Comparison of ENCODE assay signal across 24 cellular contexts in the genomic region with DNA sequence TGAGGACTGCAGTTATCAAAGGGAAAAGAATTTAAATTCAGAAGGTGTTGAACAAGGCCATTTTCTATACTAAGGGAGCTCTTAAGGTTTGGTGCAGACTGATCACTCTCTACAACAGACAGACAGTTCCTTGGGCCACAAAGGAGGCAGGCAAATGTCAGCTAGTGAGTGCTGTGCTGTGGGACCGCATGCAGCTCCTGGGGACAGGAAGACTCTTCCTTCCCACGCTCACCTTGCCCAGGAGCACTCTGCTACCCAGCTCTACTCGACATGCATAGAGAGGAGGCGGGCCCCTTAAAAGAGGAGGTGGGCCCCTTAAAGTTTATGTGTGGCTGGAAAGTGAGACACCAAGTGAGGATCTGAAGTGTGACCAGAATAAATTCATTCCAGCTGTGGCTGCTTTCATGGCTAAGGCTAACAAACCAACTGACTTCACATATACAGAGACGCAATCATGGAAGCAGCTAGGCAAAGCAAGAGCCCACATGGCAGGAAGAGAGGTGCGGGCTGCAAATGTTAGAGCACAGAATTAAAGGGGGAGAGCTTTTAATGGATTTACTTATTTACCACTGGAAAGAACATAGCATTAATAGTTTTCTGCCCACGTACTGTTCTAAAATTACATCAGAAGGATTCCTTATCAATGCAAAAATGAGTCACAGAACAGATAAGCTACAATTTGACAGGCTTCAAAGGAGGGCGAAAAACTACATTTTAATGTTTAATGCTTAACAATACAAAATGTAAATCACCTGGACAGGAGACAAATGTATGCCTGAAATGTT.
DNase-seq lines count a peak whose midpoint lies in the region; ATAC-seq and TF ChIP-seq lines count a peak whose summit lies in the region.
"Had no signal": no experiment of that assay in that cellular context is flagged by ENCODE, and none has a peak within 500 bp of the region (broad histone marks: within the 10 kb centered on the region; RNA-seq: fewer than 3 reads in every experiment).

No MANE protein-coding gene starts in this region.

- no peak overlapping the region for H3K4me3 ChIP-seq in HFF-Myc (replicated peaks; ENCODE audit: low read depth, low read length)
- H3K4me3 ChIP-seq: colonic mucosa, GM23248, ovary, thyroid gland had no signal

- intact Hi-C loops in left ventricle myocardium superior (cut with micrococcal nuclease), result no loop called here

- TF ChIP-seq CTCF in AG09319 (IDR thresholded peaks at IDR 0.05; ENCODE audit: low read depth, low read length) (no peak), HFF-Myc (IDR thresholded peaks at IDR 0.05; ENCODE audit: low read depth, low read length, missing control alignments) (no peak)

- DNase-seq in AG09319 (ENCODE audit: extremely low read depth, low read depth) (peak; percentile 14), HFF-Myc (ENCODE audit: extremely low read depth, low read depth) (peak; percentile 4), caudate nucleus (lab: John Stamatoyannopoulos, UW) (no peak), left ventricle myocardium superior (no peak), NCI-H1930 (lab: John Stamatoyannopoulos, UW) (no peak), NCI-H526 treated with DMSO at 0.1 percent for 48 hours (lab: John Stamatoyannopoulos, UW) (no peak), NCI-H1417 treated with DMSO at 0.1 percent for 48 hours (lab: John Stamatoyannopoulos, UW) (no peak)
- DNase-seq in central memory CD4-positive, alpha-beta T cell, result no peak
- DNase-seq: activated CD4-positive, alpha-beta T cell treated with anti-CD3 and anti-CD28 coated beads, Interleukin-2, amount 10 ng/mL, durations not matched to agents 7 days and 5 days; activated naive CD8-positive, alpha-beta T cell treated with anti-CD3 and anti-CD28 coated beads, Interleukin-2, amount 10 ng/mL, durations not matched to agents 7 days and 5 days; activated T-cell treated with anti-CD3 and anti-CD28 coated beads, Interleukin-2, amount 50 U/mL, for 48 hours; AML-193; colonic mucosa; GDM1; GM23248; hippocampal formation; left colon; NCI-H2227 treated with DMSO at 0.1 percent for 48 hours; SIG-M5; stimulated activated CD4-positive, alpha-beta T cell treated with anti-CD3 and anti-CD28 coated beads, Interleukin-4, amount 100 ng/mL, for 24 hours; stimulated activated CD8-positive, alpha-beta memory T cell treated with anti-CD3 and anti-CD28 coated beads, Interleukin-4, amount 100 ng/mL, for 48 hours; thyroid gland had no signal

- peak overlapping the region; percentile 37 for H3K27ac ChIP-seq in caudate nucleus (ENCODE audit: low read depth, low read length)
- H3K27ac ChIP-seq: colonic mucosa, epithelial cell of prostate, GM23248, ovary, thyroid gland had no signal

- peak; percentile 47 for ATAC-seq in left ventricle myocardium superior
- ATAC-seq: left colon had no signal

Comparison
In these comparisons a context has a peak if more than half of its experiments do, and no peak if none do; other contexts are left out.
1. DNase-seq: peak in AG09319 (single experiment) and HFF-Myc (single experiment); none in caudate nucleus (0 of 61), left ventricle myocardium superior (single experiment), NCI-H1930 (0 of 2), NCI-H526 treated with DMSO at 0.1 percent for 48 hours (single experiment), NCI-H1417 treated with DMSO at 0.1 percent for 48 hours (single experiment) and central memory CD4-positive, alpha-beta T cell (single experiment).